In genomic region chr10:16116404-16117304, GRCh38 we compare ENCODE assay signal across 8 cellular contexts.
DNase-seq lines count a peak whose midpoint lies in the region; ATAC-seq, FAIRE-seq and TF ChIP-seq lines count a peak whose summit lies in the region.

No MANE protein-coding gene starts in this region.

- no peak overlapping the region for H2BK120ac ChIP-seq in H1 (replicated peaks; ENCODE audit: low read depth, low read length)

- TF ChIP-seq POLR2A in H1 (IDR thresholded peaks at IDR 0.05; ENCODE audit: control extremely low read depth in 1 of 2, low read depth in 2 of 2, low read length in 2 of 2) (no peak), stomach (IDR thresholded peaks at IDR 0.05) (no peak)

- ATAC-seq in GM18867 (IDR thresholded peaks at IDR 0.05; ENCODE audit: unreplicated experiment) (peak; percentile 73), HG02571 (IDR thresholded peaks at IDR 0.05; ENCODE audit: unreplicated experiment) (no peak)

- no peak overlapping the region for H3K56ac ChIP-seq in H1 (replicated peaks; ENCODE audit: insufficient read length, low read depth, low read length)

- no peak overlapping the region for H3K4me3 ChIP-seq in H1 (ENCODE audit: extremely low read depth in 1 of 4, insufficient read depth in 2 of 4, low read depth in 3 of 4, low read length in 4 of 4)
- no peak overlapping the region for H3K4me3 ChIP-seq in stomach
- no peak overlapping the region for H3K4me3 ChIP-seq in colonic mucosa

- POLR2A ChIA-PET in H1 (lab: Charles Lee; ENCODE audit: partially characterized antibody): no interaction called here

- H3K27ac ChIP-seq in H1 (ENCODE audit: low read depth, low read length) (no peak overlapping the region), stomach (no peak overlapping the region), colonic mucosa (no peak overlapping the region)

- H2AFZ ChIP-seq in H1 (ENCODE audit: low read length): no peak overlapping the region

- no peak overlapping the region for H2BK20ac ChIP-seq in H1 (ENCODE audit: low read length)

- H3K27me3 ChIP-seq in H1 (replicated peaks in 1 of 4; ENCODE audit: control insufficient read depth in 3 of 4, extremely low read depth in 1 of 4, insufficient read depth in 3 of 4, low read length in 3 of 4) (no peaks in the 10 kb centered on the region), stomach (no peaks in the 10 kb centered on the region), colonic mucosa (no peaks in the 10 kb centered on the region)

- H3K14ac ChIP-seq in H1 (ENCODE audit: insufficient read length): no peak overlapping the region

- no peak overlapping the region for H4K91ac ChIP-seq in H1 (replicated peaks; ENCODE audit: insufficient read length, low read length)

- H3K36me3 ChIP-seq in H1 (ENCODE audit: control insufficient read depth in 2 of 4, insufficient read depth in 4 of 4, low read length in 3 of 4) (no peaks in the 10 kb centered on the region), stomach (no peaks in the 10 kb centered on the region), colonic mucosa (no peaks in the 10 kb centered on the region)

- FAIRE-seq in H1 (lab: Jason Lieb, UNC): peak; percentile 80

- H2AK5ac ChIP-seq in H1 (ENCODE audit: low read depth, low read length): no peak overlapping the region

- TF ChIP-seq CTCF in H1 (IDR thresholded peaks at IDR 0.05; ENCODE audit: control extremely low read depth in 1 of 3, insufficient read depth in 1 of 3, low read depth in 1 of 3, low read length in 3 of 3): peak in 2 of 3 experiments; percentile 61 to 79; a peak in 3 of 4 replicates
- peak in 4 of 7 experiments; percentile 31 to 44 (median 34) for TF ChIP-seq CTCF in stomach (IDR thresholded peaks at IDR 0.05)
- TF ChIP-seq CTCF in colonic mucosa (IDR thresholded peaks at IDR 0.05): no peak

- no peaks in the 10 kb centered on the region for H3K79me2 ChIP-seq in H1 (ENCODE audit: control insufficient read depth in 1 of 2, insufficient read depth in 2 of 2, low read length in 2 of 2)

- CTCF ChIA-PET in H1 (lab: Charles Lee; ENCODE audit: partially characterized antibody): interaction anchor here (0.7 to 2.0 kb wide), 15 partner anchors 8 to 708 kb away, joined by 3 to 6 read pairs (median 3); no protein-coding TSS in a partner anchor

- H3K4me1 ChIP-seq in H1 (replicated peaks in 1 of 4; ENCODE audit: control insufficient read depth in 3 of 4, insufficient read depth in 4 of 4, low read length in 3 of 4): no peaks in the 10 kb centered on the region
- H3K4me1 ChIP-seq in stomach: no peaks in the 10 kb centered on the region
- H3K4me1 ChIP-seq in colonic mucosa: no peaks in the 10 kb centered on the region

- no peak overlapping the region for H2BK12ac ChIP-seq in H1 (ENCODE audit: low read depth, low read length)

- H2BK5ac ChIP-seq in H1 (ENCODE audit: low read depth, low read length): no peak overlapping the region

- no peak overlapping the region for H4K8ac ChIP-seq in H1 (ENCODE audit: extremely low read depth, insufficient read depth, low read length)

- H3K18ac ChIP-seq in H1 (ENCODE audit: extremely low read depth, low read length): no peak overlapping the region

- no peak overlapping the region for H3K23ac ChIP-seq in H1 (ENCODE audit: insufficient read length)

- DNase-seq in COLO668 (lab: John Stamatoyannopoulos, UW; ENCODE audit: unreplicated experiment) (peak; percentile 6), NCI-H146 (lab: John Stamatoyannopoulos, UW) (peak; percentile 68), H1 (ENCODE audit: low read depth in 1 of 2, low spot score in 2 of 2) (peak; percentile 9 to 47), stomach (no peak), globus pallidus (ENCODE audit: low spot score) (no peak), colonic mucosa (no peak)

- no peak overlapping the region for H3K4ac ChIP-seq in H1 (replicated peaks; ENCODE audit: insufficient read length, low read depth, low read length)

- no peak overlapping the region for H2BK15ac ChIP-seq in H1 (ENCODE audit: low read length)

- intact Hi-C loops in stomach (cut with DNase I; ENCODE audit: low total_unique reads): no loop called here
- intact Hi-C loops in colonic mucosa (cut with DNase I): no loop called here

- H3K79me1 ChIP-seq in H1 (ENCODE audit: low read depth, low read length): no peaks in the 10 kb centered on the region

- no peaks in the 10 kb centered on the region for H4K20me1 ChIP-seq in H1 (replicated peaks in 1 of 2; ENCODE audit: control insufficient read depth in 1 of 2, insufficient read depth in 2 of 2, low read length in 2 of 2)

- TF ChIP-seq EP300 in H1 (IDR thresholded peaks at IDR 0.05; ENCODE audit: borderline replicate concordance in 1 of 2, low read depth in 2 of 2, low read length in 2 of 2) (no peak), stomach (IDR thresholded peaks at IDR 0.05) (no peak)

- H3K23me2 ChIP-seq in H1 (ENCODE audit: low read depth, low read length): no peaks in the 10 kb centered on the region

- H3K9me3 ChIP-seq in H1 (ENCODE audit: insufficient read depth in 2 of 2, low read depth in 1 of 2, low read length in 1 of 2) (no peaks in the 10 kb centered on the region), stomach (no peaks in the 10 kb centered on the region), colonic mucosa (no peaks in the 10 kb centered on the region)

- peak; percentile 75 to 83 for TF ChIP-seq RAD21 in H1 (IDR thresholded peaks at IDR 0.05 in 1 of 2, conservative IDR thresholded peaks at IDR 0.05 in 1 of 2; ENCODE audit: low read depth in 2 of 2, low read length in 2 of 2)

- H4K5ac ChIP-seq in H1 (ENCODE audit: insufficient read length, low read depth, low read length): no peak overlapping the region

- H3K4me2 ChIP-seq in H1 (ENCODE audit: insufficient read depth in 1 of 2, low read depth in 2 of 2, low read length in 2 of 2): no peak overlapping the region

- WGBS in H1 (ENCODE audit: extremely low coverage in 1 of 2, insufficient coverage in 1 of 2, insufficient read length in 1 of 2, insufficient replicate concordance in 2 of 2, low coverage in 1 of 2, low lambda C conversion rate in 2 of 2, missing lambda C conversion rate in 1 of 2), 2 experiments: 77% methylated on average over 9 of the region's 11 CpGs; no CpG with 5 or more reads in 1 of the 2 experiments
- 49 to 60% (median 57%) methylated on average over 10 to 11 of the region's 11 CpGs for WGBS in stomach, 5 donors

- H3K9ac ChIP-seq in H1 (replicated peaks in 1 of 4; ENCODE audit: extremely low read depth in 1 of 4, low read depth in 3 of 4, low read length in 3 of 4): no peak overlapping the region
- no peak overlapping the region for H3K9ac ChIP-seq in colonic mucosa (ENCODE audit: low read depth in 2 of 2, low read length in 2 of 2)

TF ChIP-seq in H1, 55 proteins besides CTCF, POLR2A, EP300 and RAD21:
- no peak for TF ChIP-seq RBBP5 (IDR thresholded peaks at IDR 0.05; ENCODE audit: borderline replicate concordance, low read depth, low read length)
- no peak for TF ChIP-seq TAF1 (IDR thresholded peaks at IDR 0.05; ENCODE audit: low read depth, low read length)
- TF ChIP-seq CEBPB (IDR thresholded peaks at IDR 0.05; ENCODE audit: low read depth, low read length): peak; percentile 99
- no peak for TF ChIP-seq SIX5 (IDR thresholded peaks at IDR 0.05; ENCODE audit: low read depth, low read length)

Comparison
In these comparisons a context has a peak if more than half of its experiments do, and no peak if none do; other contexts are left out.
1. DNase-seq: peak in COLO668 (single experiment), NCI-H146 (single experiment) and H1 (2 of 2); none in stomach (single experiment), globus pallidus (single experiment) and colonic mucosa (single experiment).